8 cellular contexts compared by ENCODE assay signal in the genomic region with DNA sequence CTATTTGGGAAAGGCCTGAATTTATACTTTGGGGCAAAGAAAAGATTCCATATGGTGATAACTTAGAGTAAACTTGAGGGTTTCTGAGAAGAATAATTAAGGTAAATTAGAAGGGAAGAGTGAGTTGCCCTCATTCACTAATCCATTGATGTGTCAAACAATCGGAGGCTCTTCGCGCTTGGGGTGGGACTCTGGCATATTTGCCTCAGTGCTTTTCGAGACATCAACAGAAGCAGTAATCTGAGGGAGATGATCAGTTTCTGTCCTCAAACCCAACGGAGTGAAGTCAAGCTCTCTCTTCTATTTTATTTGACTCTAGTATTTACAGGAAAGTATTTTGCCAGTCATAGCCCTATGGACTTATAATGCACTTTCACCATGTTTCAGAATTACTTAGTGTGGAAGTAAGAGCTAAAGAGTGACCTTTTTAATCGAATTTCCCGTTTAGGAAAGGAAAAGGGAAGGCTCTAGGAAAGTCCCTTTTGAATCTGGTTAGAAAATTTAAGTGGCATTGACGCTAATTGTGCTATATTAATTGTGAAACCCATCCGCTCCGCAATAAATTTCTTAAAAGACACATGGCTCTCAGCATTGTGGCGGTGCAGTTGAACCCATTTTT. TPM values are rescaled to one million over a fixed set of nuclear protein-coding genes. Genes with fewer than 3 reads are reported as not detected.
DNase-seq lines count a peak whose midpoint lies in the region; ATAC-seq and TF ChIP-seq lines count a peak whose summit lies in the region.

No MANE protein-coding gene starts in this region.

- no peak overlapping the region for H2AFZ ChIP-seq in GM23338

- H3K4me3 ChIP-seq in GM23338 (peak overlapping the region; percentile 84), SK-N-MC (peak overlapping the region; percentile 80), fibroblast of mammary gland (ENCODE audit: control insufficient read depth, low read depth, low read length) (peak overlapping the region; percentile 100), prostate gland (peak overlapping the region; percentile 64 to 92)

- H4K20me1 ChIP-seq in GM23338 (replicated peaks; ENCODE audit: insufficient read depth), result peaks cover 51% of the 10 kb centered on the region

- TF ChIP-seq POLR2A in prostate gland (IDR thresholded peaks at IDR 0.05), result no peak

- intact Hi-C loops in prostate gland (cut with DNase I), result no loop called here

- DNase-seq in GM23338 (ENCODE audit: low spot score), result no peak
- DNase-seq in SK-N-MC (ENCODE audit: low read depth, low spot score), result no peak
- DNase-seq in fibroblast of mammary gland (ENCODE audit: low read depth), result no peak
- no peak for DNase-seq in prostate gland (ENCODE audit: low spot score)
- DNase-seq in foreskin melanocyte, result no peak
- DNase-seq in activated CD4-positive, alpha-beta T cell treated with anti-CD3 and anti-CD28 coated beads for 4 hours, result no peak

- TF ChIP-seq CTCF in GM23338 (conservative IDR thresholded peaks at IDR 0.05; ENCODE audit: low read depth in 2 of 2) (no peak), fibroblast of mammary gland (conservative IDR thresholded peaks at IDR 0.05; ENCODE audit: control insufficient read depth, insufficient read depth, low read depth, low read length) (no peak), prostate gland (IDR thresholded peaks at IDR 0.05) (no peak)

- H3K9me2 ChIP-seq in GM23338 (ENCODE audit: insufficient read depth), result no peaks in the 10 kb centered on the region

- peaks cover 30% of the 10 kb centered on the region for H3K36me3 Mint-ChIP-seq in GM23338 (ENCODE audit: low read depth)

- H3K27me3 ChIP-seq in GM23338 (ENCODE audit: insufficient read depth) (peaks cover 3% of the 10 kb centered on the region; the same call in 1 of the 2 replicates), prostate gland (replicated peaks; ENCODE audit: insufficient read depth) (no peaks in the 10 kb centered on the region)

- H3K4me2 ChIP-seq in GM23338, result peak overlapping the region; percentile 92

- peaks cover 5% of the 10 kb centered on the region for H3K27me3 Mint-ChIP-seq in GM23338 (ENCODE audit: insufficient read depth, low read depth, poor library complexity)

- peaks cover 14% of the 10 kb centered on the region for H3K4me1 ChIP-seq in GM23338 (ENCODE audit: insufficient read depth)
- H3K4me1 ChIP-seq in prostate gland (replicated peaks), result peaks cover 3% of the 10 kb centered on the region

- H3K4me3 Mint-ChIP-seq in GM23338, result peak overlapping the region; percentile 94

- peak overlapping the region; percentile 81 for H3K9ac ChIP-seq in SK-N-MC (ENCODE audit: insufficient read length)

- peaks cover 11% of the 10 kb centered on the region for H3K4me1 Mint-ChIP-seq in GM23338

- peaks cover 61% of the 10 kb centered on the region for H3K79me2 ChIP-seq in GM23338 (replicated peaks; ENCODE audit: insufficient read depth)

- peak overlapping the region; percentile 99; the same call in 1 of the 2 replicates for H3K27ac ChIP-seq in GM23338 (ENCODE audit: low read depth)
- H3K27ac ChIP-seq in SK-N-MC, result no peak overlapping the region
- H3K27ac ChIP-seq in prostate gland, result peak overlapping the region; percentile 96 to 98

- peaks cover 3% of the 10 kb centered on the region; the same call in 1 of the 2 replicates for H3F3A ChIP-seq in GM23338 (replicated peaks; ENCODE audit: low read depth)

- WGBS in prostate gland, result under 1% methylated on average over 11 of the region's 11 CpGs

- peak overlapping the region; percentile 95 for H3K27ac Mint-ChIP-seq in GM23338

- no peaks in the 10 kb centered on the region for H3K9me3 ChIP-seq in SK-N-MC (ENCODE audit: low read depth, low read length)
- no peaks in the 10 kb centered on the region for H3K9me3 ChIP-seq in prostate gland

- H3K36me3 ChIP-seq in GM23338 (ENCODE audit: insufficient read depth), result no peaks in the 10 kb centered on the region
- H3K36me3 ChIP-seq in SK-N-MC (ENCODE audit: insufficient read depth, low read length), result peaks cover 25% of the 10 kb centered on the region
- H3K36me3 ChIP-seq in prostate gland, result no peaks in the 10 kb centered on the region

- ATAC-seq in GM23338, result no peak
- ATAC-seq in HG02938 (IDR thresholded peaks at IDR 0.05; ENCODE audit: unreplicated experiment), result no peak
- no peak for ATAC-seq in GM18868 (IDR thresholded peaks at IDR 0.05; ENCODE audit: unreplicated experiment)

- peaks cover 4% of the 10 kb centered on the region; the same call in 1 of the 3 replicates for H3K9me3 Mint-ChIP-seq in GM23338

TF ChIP-seq in GM23338, 12 proteins besides CTCF, POLR2A, EP300 and RAD21:
- TF ChIP-seq, protein P1, sequence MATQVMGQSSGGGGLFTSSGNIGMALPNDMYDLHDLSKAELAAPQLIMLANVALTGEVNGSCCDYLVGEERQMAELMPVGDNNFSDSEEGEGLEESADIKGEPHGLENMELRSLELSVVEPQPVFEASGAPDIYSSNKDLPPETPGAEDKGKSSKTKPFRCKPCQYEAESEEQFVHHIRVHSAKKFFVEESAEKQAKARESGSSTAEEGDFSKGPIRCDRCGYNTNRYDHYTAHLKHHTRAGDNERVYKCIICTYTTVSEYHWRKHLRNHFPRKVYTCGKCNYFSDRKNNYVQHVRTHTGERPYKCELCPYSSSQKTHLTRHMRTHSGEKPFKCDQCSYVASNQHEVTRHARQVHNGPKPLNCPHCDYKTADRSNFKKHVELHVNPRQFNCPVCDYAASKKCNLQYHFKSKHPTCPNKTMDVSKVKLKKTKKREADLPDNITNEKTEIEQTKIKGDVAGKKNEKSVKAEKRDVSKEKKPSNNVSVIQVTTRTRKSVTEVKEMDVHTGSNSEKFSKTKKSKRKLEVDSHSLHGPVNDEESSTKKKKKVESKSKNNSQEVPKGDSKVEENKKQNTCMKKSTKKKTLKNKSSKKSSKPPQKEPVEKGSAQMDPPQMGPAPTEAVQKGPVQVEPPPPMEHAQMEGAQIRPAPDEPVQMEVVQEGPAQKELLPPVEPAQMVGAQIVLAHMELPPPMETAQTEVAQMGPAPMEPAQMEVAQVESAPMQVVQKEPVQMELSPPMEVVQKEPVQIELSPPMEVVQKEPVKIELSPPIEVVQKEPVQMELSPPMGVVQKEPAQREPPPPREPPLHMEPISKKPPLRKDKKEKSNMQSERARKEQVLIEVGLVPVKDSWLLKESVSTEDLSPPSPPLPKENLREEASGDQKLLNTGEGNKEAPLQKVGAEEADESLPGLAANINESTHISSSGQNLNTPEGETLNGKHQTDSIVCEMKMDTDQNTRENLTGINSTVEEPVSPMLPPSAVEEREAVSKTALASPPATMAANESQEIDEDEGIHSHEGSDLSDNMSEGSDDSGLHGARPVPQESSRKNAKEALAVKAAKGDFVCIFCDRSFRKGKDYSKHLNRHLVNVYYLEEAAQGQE (IDR thresholded peaks at IDR 0.05; ENCODE audit: unreplicated experiment), result no peak
- TF ChIP-seq POLR2AphosphoS5 (IDR thresholded peaks at IDR 0.05; ENCODE audit: low read depth) (no peak), ZNF114 (CRISPR knock-in tag; IDR thresholded peaks at IDR 0.05) (no peak)
TF ChIP-seq in GM23338: peak in this region for 0.

RNA-seq across cellular contexts. Expression of a gene that starts 1.3 kb away (rescaled TPM):
- total RNA-seq in GM23338 (2014; rRNA removed; shearing (Covaris generic)), result 102 and 116 TPM in 2 replicates
- polyA plus RNA-seq in GM23338 (2016; fragmentation: Nextera tagmentation; extraction: Ambion mirVana), result 119 and 143 TPM in 2 replicates
- 100 to 1,000 TPM; 118 to 139 TPM for total RNA-seq in prostate gland

RNA-seq across cellular contexts. Expression of a gene that starts 52.9 kb away (rescaled TPM):
- 34.6 and 40.0 TPM in 2 replicates for total RNA-seq in GM23338 (2014; rRNA removed; shearing (Covaris generic))
- 14.9 and 16.7 TPM in 2 replicates for polyA plus RNA-seq in GM23338 (2016; fragmentation: Nextera tagmentation; extraction: Ambion mirVana)
- 10 to 100 TPM in 1 of 2 donors, 1 to 10 TPM in 1; 2.6 to 24.4 TPM for total RNA-seq in prostate gland
